Comparison of ENCODE assay signal across 29 cellular contexts in genomic region chr3:106820726-106821362, GRCh38.
"Had no signal": no experiment of that assay in that cellular context is flagged by ENCODE, and none has a peak within 500 bp of the region (broad histone marks: within the 10 kb centered on the region; RNA-seq: fewer than 3 reads in every experiment).

No MANE protein-coding gene starts in this region.

- H3K36me3 Mint-ChIP-seq: activated CD8-positive, alpha-beta memory T cell treated with anti-CD3 and anti-CD28 coated beads, Interleukin-2, amount 10 ng/mL, durations not matched to agents 7 days and 5 days; activated naive CD4-positive, alpha-beta T cell treated with anti-CD3 and anti-CD28 coated beads, Interleukin-2, amount 50 U/mL, for 24 hours; natural killer cell treated with Interleukin-12 subunit alpha and Interleukin-12 subunit beta and Interleukin-15 and Interleukin-18, amount 100 ng/mL, for 72 hours; stimulated activated effector memory CD8-positive, alpha-beta T cell treated with anti-CD3 and anti-CD28 coated beads, Interleukin-12 subunit alpha, Interleukin-12 subunit beta, amount 100 ng/mL, for 72 hours had no signal

- H3K4me3 Mint-ChIP-seq: activated B cell treated with CpG ODN at 0.5 μM for 24 hours; activated CD8-positive, alpha-beta memory T cell treated with anti-CD3 and anti-CD28 coated beads, Interleukin-2, amount 10 ng/mL, durations not matched to agents 7 days and 5 days; activated CD8-positive, alpha-beta T cell treated with anti-CD3 and anti-CD28 coated beads, Interleukin-2, amount 10 ng/mL, durations not matched to agents 7 days and 5 days; activated naive CD4-positive, alpha-beta T cell treated with anti-CD3 and anti-CD28 coated beads, Interleukin-2, amount 50 U/mL, for 24 hours; central memory CD8-positive, alpha-beta T cell; natural killer cell treated with Interleukin-12 subunit alpha and Interleukin-12 subunit beta and Interleukin-15 and Interleukin-18, amount 100 ng/mL, for 72 hours; stimulated activated effector memory CD8-positive, alpha-beta T cell treated with anti-CD3 and anti-CD28 coated beads, Interleukin-12 subunit alpha, Interleukin-12 subunit beta, amount 100 ng/mL, for 72 hours; stimulated activated naive CD8-positive, alpha-beta T cell treated with anti-CD3 and anti-CD28 coated beads, Interleukin-15, amount 100 ng/mL, for 72 hours; T-helper 2 cell treated with Interferon-gamma antibody and Interleukin-4, amounts not matched to agents 5 μg/mL and 100 μg/mL, for 36 hours had no signal

- H3K36me3 ChIP-seq: esophagus squamous epithelium, left lung, neutrophil, ovary, prostate gland, sigmoid colon, thyroid gland, upper lobe of left lung had no signal

- DNase-seq: activated B cell treated with CpG ODN at 0.5 μM for 24 hours; activated CD8-positive, alpha-beta memory T cell treated with anti-CD3 and anti-CD28 coated beads, Interleukin-2, amount 10 ng/mL, durations not matched to agents 7 days and 5 days; activated CD8-positive, alpha-beta T cell treated with anti-CD3 and anti-CD28 coated beads, Interleukin-2, amount 10 ng/mL, durations not matched to agents 7 days and 5 days; activated T-cell treated with anti-CD3 and anti-CD28 coated beads, Interleukin-2, amount 50 U/mL, for 48 hours; effector CD8-positive, alpha-beta T cell; esophagus squamous epithelium; foreskin melanocyte; mesendoderm; ovary; retina; sigmoid colon; small intestine; stimulated activated CD4-positive, alpha-beta T cell treated with anti-CD3 and anti-CD28 coated beads, Interleukin-4, amount 100 ng/mL, for 24 hours; stimulated activated naive CD8-positive, alpha-beta T cell treated with anti-CD3 and anti-CD28 coated beads, Interleukin-15, amount 100 ng/mL, for 72 hours; substantia nigra; thyroid gland had no signal

- H3K4me1 Mint-ChIP-seq: activated B cell treated with CpG ODN at 0.5 μM for 24 hours; activated naive CD4-positive, alpha-beta T cell treated with anti-CD3 and anti-CD28 coated beads, Interleukin-2, amount 50 U/mL, for 24 hours; central memory CD8-positive, alpha-beta T cell; stimulated activated effector memory CD8-positive, alpha-beta T cell treated with anti-CD3 and anti-CD28 coated beads, Interleukin-12 subunit alpha, Interleukin-12 subunit beta, amount 100 ng/mL, for 72 hours; stimulated activated naive CD8-positive, alpha-beta T cell treated with anti-CD3 and anti-CD28 coated beads, Interleukin-15, amount 100 ng/mL, for 72 hours had no signal

- H3K9me3 Mint-ChIP-seq: activated B cell treated with CpG ODN at 0.5 μM for 24 hours; activated naive CD4-positive, alpha-beta T cell treated with anti-CD3 and anti-CD28 coated beads, Interleukin-2, amount 50 U/mL, for 24 hours; activated T-helper 2 cell treated with anti-CD3 and anti-CD28 coated beads, Interferon-gamma antibody, Interleukin-2, Interleukin-4, amounts not matched to agents 10 μg/mL and 5 μg/mL and 100 μg/mL, durations not matched to agents 14 hours and 24 hours and 36 hours; natural killer cell treated with Interleukin-12 subunit alpha and Interleukin-12 subunit beta and Interleukin-15 and Interleukin-18, amount 100 ng/mL, for 72 hours; stimulated activated effector memory CD8-positive, alpha-beta T cell treated with anti-CD3 and anti-CD28 coated beads, Interleukin-12 subunit alpha, Interleukin-12 subunit beta, amount 100 ng/mL, for 72 hours; stimulated activated naive CD8-positive, alpha-beta T cell treated with anti-CD3 and anti-CD28 coated beads, Interleukin-15, amount 100 ng/mL, for 72 hours; T-helper 2 cell treated with Interferon-gamma antibody and Interleukin-4, amounts not matched to agents 5 μg/mL and 100 μg/mL, for 36 hours had no signal

- H3K4me3 ChIP-seq: esophagus squamous epithelium, left lung, lung, mucosa of descending colon, ovary, prostate gland, sigmoid colon, thyroid gland, upper lobe of left lung had no signal

- H3K27ac Mint-ChIP-seq: activated B cell treated with CpG ODN at 0.5 μM for 24 hours; activated CD8-positive, alpha-beta memory T cell treated with anti-CD3 and anti-CD28 coated beads, Interleukin-2, amount 10 ng/mL, durations not matched to agents 7 days and 5 days; activated CD8-positive, alpha-beta T cell treated with anti-CD3 and anti-CD28 coated beads, Interleukin-2, amount 10 ng/mL, durations not matched to agents 7 days and 5 days; activated naive CD4-positive, alpha-beta T cell treated with anti-CD3 and anti-CD28 coated beads, Interleukin-2, amount 50 U/mL, for 24 hours; activated T-helper 2 cell treated with anti-CD3 and anti-CD28 coated beads, Interferon-gamma antibody, Interleukin-2, Interleukin-4, amounts not matched to agents 10 μg/mL and 5 μg/mL and 100 μg/mL, durations not matched to agents 14 hours and 24 hours and 36 hours; natural killer cell treated with Interleukin-12 subunit alpha and Interleukin-12 subunit beta and Interleukin-15 and Interleukin-18, amount 100 ng/mL, for 72 hours; stimulated activated effector memory CD8-positive, alpha-beta T cell treated with anti-CD3 and anti-CD28 coated beads, Interleukin-12 subunit alpha, Interleukin-12 subunit beta, amount 100 ng/mL, for 72 hours; stimulated activated naive CD8-positive, alpha-beta T cell treated with anti-CD3 and anti-CD28 coated beads, Interleukin-15, amount 100 ng/mL, for 72 hours; T-helper 2 cell treated with Interferon-gamma antibody and Interleukin-4, amounts not matched to agents 5 μg/mL and 100 μg/mL, for 36 hours had no signal

- H3K9me3 ChIP-seq: esophagus squamous epithelium, left lung, neutrophil, ovary, prostate gland, sigmoid colon, thyroid gland, upper lobe of left lung had no signal

- H3K27ac ChIP-seq: epithelial cell of prostate, esophagus squamous epithelium, left lung, neutrophil, ovary, prostate gland, sigmoid colon, thyroid gland, upper lobe of left lung had no signal

- H3K27me3 Mint-ChIP-seq: activated B cell treated with CpG ODN at 0.5 μM for 24 hours; activated CD8-positive, alpha-beta memory T cell treated with anti-CD3 and anti-CD28 coated beads, Interleukin-2, amount 10 ng/mL, durations not matched to agents 7 days and 5 days; activated naive CD4-positive, alpha-beta T cell treated with anti-CD3 and anti-CD28 coated beads, Interleukin-2, amount 50 U/mL, for 24 hours; central memory CD8-positive, alpha-beta T cell; natural killer cell treated with Interleukin-12 subunit alpha and Interleukin-12 subunit beta and Interleukin-15 and Interleukin-18, amount 100 ng/mL, for 72 hours; stimulated activated naive CD8-positive, alpha-beta T cell treated with anti-CD3 and anti-CD28 coated beads, Interleukin-15, amount 100 ng/mL, for 72 hours had no signal

- H3K27me3 ChIP-seq: esophagus squamous epithelium, left lung, neutrophil, ovary, sigmoid colon, thyroid gland, upper lobe of left lung had no signal

- ATAC-seq: activated CD8-positive, alpha-beta memory T cell treated with anti-CD3 and anti-CD28 coated beads, Interleukin-2, amount 10 ng/mL, durations not matched to agents 7 days and 5 days; activated CD8-positive, alpha-beta T cell treated with anti-CD3 and anti-CD28 coated beads, Interleukin-2, amount 10 ng/mL, durations not matched to agents 7 days and 5 days; left lung; mucosa of descending colon; natural killer cell treated with Interleukin-12 subunit alpha and Interleukin-12 subunit beta and Interleukin-15 and Interleukin-18, amount 100 ng/mL, for 72 hours; stimulated activated effector memory CD8-positive, alpha-beta T cell treated with anti-CD3 and anti-CD28 coated beads, Interleukin-12 subunit alpha, Interleukin-12 subunit beta, amount 100 ng/mL, for 72 hours; stimulated activated naive CD8-positive, alpha-beta T cell treated with anti-CD3 and anti-CD28 coated beads, Interleukin-15, amount 100 ng/mL, for 72 hours had no signal

- H3K4me1 ChIP-seq: esophagus squamous epithelium, left lung, prostate gland had no signal
